Comparison of ENCODE assay signal across 31 cellular contexts in the genomic region with DNA sequence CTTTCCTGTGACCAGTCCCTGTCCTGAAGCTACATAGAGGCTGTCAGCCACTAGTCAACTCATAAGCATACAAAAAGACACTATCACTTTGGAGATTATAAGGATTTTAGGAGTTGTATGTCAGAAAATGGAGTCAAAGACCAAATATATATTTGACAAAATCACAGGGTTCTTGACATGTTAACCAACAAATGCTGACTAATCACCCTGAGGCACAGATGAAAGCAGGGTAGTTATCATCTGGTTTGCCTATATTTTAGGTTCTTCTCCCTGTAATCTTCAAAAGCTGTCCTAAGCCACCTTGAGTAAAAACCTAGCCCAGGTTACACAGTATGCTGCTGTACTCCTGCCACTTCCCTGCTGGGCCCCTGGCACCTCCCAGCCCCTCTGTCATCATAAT.
"Had no signal": no experiment of that assay in that cellular context is flagged by ENCODE, and none has a peak within 500 bp of the region (broad histone marks: within the 10 kb centered on the region; RNA-seq: fewer than 3 reads in every experiment).

No MANE protein-coding gene starts in this region.

- ATAC-seq: activated CD4-positive, alpha-beta T cell treated with anti-CD3 and anti-CD28 coated beads for 36 hours; activated CD4-positive, CD25-positive, alpha-beta regulatory T cell treated with anti-CD3 and anti-CD28 coated beads, Interleukin-2, amount 50 U/mL, for 24 hours; activated CD8-positive, alpha-beta T cell treated with anti-CD3 and anti-CD28 coated beads, Interleukin-2, amount 10 ng/mL, durations not matched to agents 7 days and 5 days; activated naive CD8-positive, alpha-beta T cell treated with anti-CD3 and anti-CD28 coated beads, Interleukin-2, amount 50 U/mL, for 24 hours; Panc1 had no signal

- H3K27ac Mint-ChIP-seq: activated CD4-positive, alpha-beta T cell treated with anti-CD3 and anti-CD28 coated beads for 36 hours; activated CD4-positive, alpha-beta T cell treated with anti-CD3 and anti-CD28 coated beads, Interleukin-2, amount 10 ng/mL, durations not matched to agents 7 days and 5 days; activated CD8-positive, alpha-beta T cell treated with anti-CD3 and anti-CD28 coated beads, Interleukin-2, amount 10 ng/mL, durations not matched to agents 7 days and 5 days; activated naive CD4-positive, alpha-beta T cell treated with anti-CD3 and anti-CD28 coated beads, Interleukin-2, amount 10 ng/mL, durations not matched to agents 7 days and 5 days; activated naive CD8-positive, alpha-beta T cell; activated naive CD8-positive, alpha-beta T cell treated with anti-CD3 and anti-CD28 coated beads, Interleukin-2, amount 50 U/mL, for 24 hours; activated T-cell treated with anti-CD3 and anti-CD28 coated beads, Interleukin-2, amount 50 U/mL, for 24 hours; activated T-helper 2 cell treated with anti-CD3 and anti-CD28 coated beads, Interferon-gamma antibody, Interleukin-2, Interleukin-4, amounts not matched to agents 10 μg/mL and 5 μg/mL and 100 μg/mL, durations not matched to agents 14 hours and 24 hours and 36 hours; T-helper 2 cell treated with Interferon-gamma antibody and Interleukin-4, amounts not matched to agents 5 μg/mL and 100 μg/mL, for 36 hours; WTC11 had no signal

- FAIRE-seq: TTC549 had no signal

- H3K27ac ChIP-seq: brain microvascular endothelial cell, cardiac muscle cell, SJCRH30, SK-N-MC had no signal

- H3K9me3 Mint-ChIP-seq: activated naive CD4-positive, alpha-beta T cell treated with anti-CD3 and anti-CD28 coated beads, Interleukin-2, amount 10 ng/mL, durations not matched to agents 7 days and 5 days; activated T-cell treated with anti-CD3 and anti-CD28 coated beads, Interleukin-2, amount 50 U/mL, for 24 hours; activated T-helper 2 cell treated with anti-CD3 and anti-CD28 coated beads, Interferon-gamma antibody, Interleukin-2, Interleukin-4, amounts not matched to agents 10 μg/mL and 5 μg/mL and 100 μg/mL, durations not matched to agents 14 hours and 24 hours and 36 hours; T-helper 2 cell treated with Interferon-gamma antibody and Interleukin-4, amounts not matched to agents 5 μg/mL and 100 μg/mL, for 36 hours; WTC11 had no signal

- H3K27me3 ChIP-seq: brain microvascular endothelial cell, cardiac muscle cell, SJCRH30 had no signal

- H3K4me3 Mint-ChIP-seq: activated CD4-positive, alpha-beta T cell treated with anti-CD3 and anti-CD28 coated beads for 36 hours; activated CD4-positive, alpha-beta T cell treated with anti-CD3 and anti-CD28 coated beads, Interleukin-2, amount 10 ng/mL, durations not matched to agents 7 days and 5 days; activated CD8-positive, alpha-beta T cell treated with anti-CD3 and anti-CD28 coated beads, Interleukin-2, amount 10 ng/mL, durations not matched to agents 7 days and 5 days; activated naive CD4-positive, alpha-beta T cell treated with anti-CD3 and anti-CD28 coated beads, Interleukin-2, amount 10 ng/mL, durations not matched to agents 7 days and 5 days; activated naive CD8-positive, alpha-beta T cell; activated naive CD8-positive, alpha-beta T cell treated with anti-CD3 and anti-CD28 coated beads, Interleukin-2, amount 50 U/mL, for 24 hours; activated T-cell treated with anti-CD3 and anti-CD28 coated beads, Interleukin-2, amount 50 U/mL, for 24 hours; T-helper 2 cell treated with Interferon-gamma antibody and Interleukin-4, amounts not matched to agents 5 μg/mL and 100 μg/mL, for 36 hours; WTC11 had no signal

- H3K36me3 ChIP-seq: brain microvascular endothelial cell, SJCRH30 had no signal

- DNase-seq: activated CD4-positive, alpha-beta T cell treated with anti-CD3 and anti-CD28 coated beads for 36 hours; activated CD4-positive, alpha-beta T cell treated with anti-CD3 and anti-CD28 coated beads, Interleukin-2, amount 10 ng/mL, durations not matched to agents 7 days and 5 days; activated CD4-positive, alpha-beta T cell treated with anti-CD3 and anti-CD28 coated beads, Interleukin-2, amount 50 U/mL, for 48 hours; activated CD8-positive, alpha-beta T cell treated with anti-CD3 and anti-CD28 coated beads, Interleukin-2, amount 10 ng/mL, durations not matched to agents 7 days and 5 days; activated naive CD4-positive, alpha-beta T cell treated with anti-CD3 and anti-CD28 coated beads, Interleukin-2, amount 10 ng/mL, durations not matched to agents 7 days and 5 days; activated naive CD8-positive, alpha-beta T cell treated with anti-CD3 and anti-CD28 coated beads, Interleukin-2, amount 50 U/mL, for 24 hours; activated T-cell treated with anti-CD3 and anti-CD28 coated beads, Interleukin-2, amount 50 U/mL, for 24 hours; amniotic stem cell; aorta; brain microvascular endothelial cell; Kasumi-1; KG1; MM.1S; MV-4-11; NCI-H1092; NCI-H1436 treated with DMSO at 0.1 percent for 48 hours; NCI-H1694 treated with DMSO at 0.1 percent for 48 hours; NCI-H2029; NCI-H345; NCI-H524 treated with DMSO at 0.1 percent for 48 hours; SHP77; SJCRH30 had no signal

- H3K36me3 Mint-ChIP-seq: activated naive CD4-positive, alpha-beta T cell treated with anti-CD3 and anti-CD28 coated beads, Interleukin-2, amount 10 ng/mL, durations not matched to agents 7 days and 5 days; WTC11 had no signal

- H3K4me1 Mint-ChIP-seq: activated CD4-positive, alpha-beta T cell treated with anti-CD3 and anti-CD28 coated beads, Interleukin-2, amount 10 ng/mL, durations not matched to agents 7 days and 5 days had no signal

- H3K9me3 ChIP-seq: SJCRH30 had no signal

- H3K4me3 ChIP-seq: cardiac muscle cell, SJCRH30, SK-N-MC had no signal
